1 cellular context compared by ENCODE assay signal in the genomic region with DNA sequence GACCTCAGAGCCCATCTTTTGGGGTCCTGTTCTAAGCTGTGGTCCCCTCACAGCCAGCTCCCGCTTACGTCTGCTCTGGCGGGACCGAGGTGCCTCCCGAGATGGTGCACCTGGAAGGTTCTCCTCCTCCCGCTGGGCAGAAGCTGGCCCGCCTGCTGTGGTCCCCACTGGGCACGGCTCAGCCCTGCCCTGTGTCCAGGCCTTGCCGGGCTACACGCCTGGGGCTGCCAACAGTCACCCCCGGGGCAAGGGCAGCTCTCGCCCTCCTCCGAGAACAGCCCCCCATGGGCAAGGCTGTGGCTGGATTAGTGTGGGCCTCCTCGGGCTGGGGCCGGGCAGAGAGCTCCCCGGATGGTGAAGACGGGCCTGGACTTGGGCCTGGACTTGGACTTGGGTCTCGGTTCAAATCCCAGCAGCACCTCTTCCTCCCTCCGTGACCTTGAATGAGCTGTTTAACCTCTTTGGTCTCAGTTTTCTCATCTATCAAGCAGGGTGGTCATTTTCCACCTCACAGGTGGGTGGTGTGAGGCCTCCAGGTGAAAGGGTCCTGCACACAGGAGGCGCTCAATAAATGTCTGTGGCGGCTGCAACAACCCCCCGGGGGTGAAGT.
TF ChIP-seq lines count a peak whose summit lies in the region.

No MANE protein-coding gene starts in this region.

TF ChIP-seq in GM12878, 131 proteins besides CTCF, POLR2A, EP300 and RAD21:
- TF ChIP-seq TBL1XR1 (IDR thresholded peaks at IDR 0.05; ENCODE audit: low read depth, low read length): no peak
- no peak for TF ChIP-seq ZNF622 (IDR thresholded peaks at IDR 0.05)
TF ChIP-seq in GM12878: peak in this region for 0.
